Comparison of ENCODE assay signal across 24 cellular contexts in genomic region chr10:96703358-96703757, GRCh38. TPM values are rescaled to one million over a fixed set of nuclear protein-coding genes. Genes with fewer than 3 reads are reported as not detected.
A peak's percentile ranks its signal among the peaks of the same experiment; 100 is the strongest.
DNase-seq lines count a peak whose midpoint lies in the region; ATAC-seq and TF ChIP-seq lines count a peak whose summit lies in the region.
"Had no signal": no experiment of that assay in that cellular context is flagged by ENCODE, and none has a peak within 500 bp of the region (broad histone marks: within the 10 kb centered on the region; RNA-seq: fewer than 3 reads in every experiment).

No MANE protein-coding gene starts in this region.

- no TSS peak for BruUV-seq in MCF 10A (replicated peaks; lab: Mats Ljungman, UMichigan)

- H3K4me3 ChIP-seq in BLaER1 = peak overlapping the region; percentile 57
- no peak overlapping the region for H3K4me3 ChIP-seq in heart right ventricle
- H3K4me3 ChIP-seq: A549, sigmoid colon, thyroid gland had no signal

- peak overlapping the region; percentile 67 for H3K4me3 Mint-ChIP-seq in activated B cell treated with CpG ODN at 0.5 μM for 24 hours
- H3K4me3 Mint-ChIP-seq in activated naive CD4-positive, alpha-beta T cell treated with anti-CD3 and anti-CD28 coated beads, Interleukin-2, amount 10 ng/mL, durations not matched to agents 7 days and 5 days = no peak overlapping the region
- no peak overlapping the region for H3K4me3 Mint-ChIP-seq in MCF 10A (ENCODE audit: unreplicated experiment)
- H3K4me3 Mint-ChIP-seq: activated naive CD8-positive, alpha-beta T cell; naive thymus-derived CD4-positive, alpha-beta T cell had no signal

- no peak for TF ChIP-seq CTCF in activated B cell treated with CpG ODN at 0.5 μM for 24 hours (IDR thresholded peaks at IDR 0.05)
- TF ChIP-seq CTCF in heart right ventricle (IDR thresholded peaks at IDR 0.05) = no peak
- TF ChIP-seq CTCF in MCF 10A (IDR thresholded peaks at IDR 0.05; ENCODE audit: unreplicated experiment) = no peak

- H3K4me1 Mint-ChIP-seq in activated B cell treated with CpG ODN at 0.5 μM for 24 hours = peaks cover 86% of the 10 kb centered on the region
- no peaks in the 10 kb centered on the region for H3K4me1 Mint-ChIP-seq in activated naive CD4-positive, alpha-beta T cell treated with anti-CD3 and anti-CD28 coated beads, Interleukin-2, amount 10 ng/mL, durations not matched to agents 7 days and 5 days
- H3K4me1 Mint-ChIP-seq in MCF 10A (ENCODE audit: insufficient read depth, unreplicated experiment) = no peaks in the 10 kb centered on the region

- peak; percentile 25 for ATAC-seq in GM21423 (IDR thresholded peaks at IDR 0.05; ENCODE audit: unreplicated experiment)
- peak; percentile 23 for ATAC-seq in activated B cell treated with CpG ODN at 0.5 μM for 24 hours (ENCODE audit: low read depth)
- ATAC-seq in heart right ventricle = no peak
- no peak for ATAC-seq in GM19397 (IDR thresholded peaks at IDR 0.05; ENCODE audit: unreplicated experiment)
- ATAC-seq: A549; naive thymus-derived CD4-positive, alpha-beta T cell had no signal

- H3K9me3 Mint-ChIP-seq in activated B cell treated with CpG ODN at 0.5 μM for 24 hours (no peaks in the 10 kb centered on the region), MCF 10A (ENCODE audit: unreplicated experiment) (no peaks in the 10 kb centered on the region)
- no peaks in the 10 kb centered on the region for H3K9me3 Mint-ChIP-seq in activated naive CD4-positive, alpha-beta T cell treated with anti-CD3 and anti-CD28 coated beads, Interleukin-2, amount 10 ng/mL, durations not matched to agents 7 days and 5 days
- H3K9me3 Mint-ChIP-seq: naive thymus-derived CD4-positive, alpha-beta T cell had no signal

- H3K36me3 Mint-ChIP-seq in activated B cell treated with CpG ODN at 0.5 μM for 24 hours (ENCODE audit: low read depth) = peaks cover 43% of the 10 kb centered on the region
- H3K36me3 Mint-ChIP-seq in activated naive CD4-positive, alpha-beta T cell treated with anti-CD3 and anti-CD28 coated beads, Interleukin-2, amount 10 ng/mL, durations not matched to agents 7 days and 5 days = no peaks in the 10 kb centered on the region
- no peaks in the 10 kb centered on the region for H3K36me3 Mint-ChIP-seq in MCF 10A (ENCODE audit: insufficient read depth, unreplicated experiment)
- H3K36me3 Mint-ChIP-seq: activated naive CD8-positive, alpha-beta T cell; naive thymus-derived CD4-positive, alpha-beta T cell had no signal

- CTCF ChIA-PET in activated B cell treated with CpG ODN at 0.5 μM for 24 hours (lab: Charles Lee) = no interaction called here
- CTCF ChIA-PET in activated naive CD4-positive, alpha-beta T cell treated with anti-CD3 and anti-CD28 coated beads, Interleukin-2, amount 10 ng/mL, durations not matched to agents 7 days and 5 days (lab: Charles Lee) = no interaction called here
- CTCF ChIA-PET in MCF 10A (lab: Yijun Ruan, JAX) = interaction anchor here (0.7 kb wide), 1 partner anchor 517 kb away, joined by 5 read pairs; no protein-coding TSS in a partner anchor

- H3K27ac Mint-ChIP-seq in activated B cell treated with CpG ODN at 0.5 μM for 24 hours = peak overlapping the region; percentile 82
- H3K27ac Mint-ChIP-seq in activated naive CD4-positive, alpha-beta T cell treated with anti-CD3 and anti-CD28 coated beads, Interleukin-2, amount 10 ng/mL, durations not matched to agents 7 days and 5 days = no peak overlapping the region
- H3K27ac Mint-ChIP-seq in MCF 10A (ENCODE audit: low read depth, unreplicated experiment) = no peak overlapping the region
- H3K27ac Mint-ChIP-seq: activated naive CD8-positive, alpha-beta T cell; naive thymus-derived CD4-positive, alpha-beta T cell had no signal

- H3K4me1 ChIP-seq in BLaER1 (peaks cover 99% of the 10 kb centered on the region), heart right ventricle (peaks cover 0 to 63% (median 0%) of the 10 kb centered on the region in 9 donors)
- H3K4me1 ChIP-seq: A549, sigmoid colon, thyroid gland had no signal

- H3K36me3 ChIP-seq in BLaER1 (peaks cover 84% of the 10 kb centered on the region), heart right ventricle (peaks cover 0 to 11% (median 0%) of the 10 kb centered on the region in 9 donors)
- H3K36me3 ChIP-seq: sigmoid colon, thyroid gland had no signal

- POLR2A ChIA-PET in activated B cell treated with CpG ODN at 0.5 μM for 24 hours (lab: Charles Lee) = interaction anchor here (0.7 to 3.6 kb wide), 5 partner anchors 8 to 129 kb away, joined by 3 to 31 read pairs (median 9); partner anchors contain the start of gene LCOR
- POLR2A ChIA-PET in MCF 10A (lab: Yijun Ruan, JAX) = no interaction called here

- DNase-seq in NOMO-1 (lab: John Stamatoyannopoulos, UW; ENCODE audit: unreplicated experiment in 2 of 2) (peak; percentile 41 to 62), activated B cell treated with CpG ODN at 0.5 μM for 24 hours (no peak), heart right ventricle (no peak), MCF 10A (ENCODE audit: unreplicated experiment) (no peak)
- no peak for DNase-seq in activated naive CD4-positive, alpha-beta T cell treated with anti-CD3 and anti-CD28 coated beads, Interleukin-2, amount 10 ng/mL, durations not matched to agents 7 days and 5 days
- DNase-seq: activated CD4-positive, alpha-beta T cell treated with anti-CD3 and anti-CD28 coated beads for 1 hour; activated CD8-positive, alpha-beta memory T cell treated with anti-CD3 and anti-CD28 coated beads for 24 hours; activated T-cell treated with anti-CD3 and anti-CD28 coated beads, Interleukin-2, amount 50 U/mL, for 48 hours; C1 segment of cervical spinal cord; cerebellar nuclear complex; mesenchymal stem cell; naive thymus-derived CD4-positive, alpha-beta T cell; NCI-H1436 treated with DMSO at 0.1 percent for 48 hours; NCI-H524; sigmoid colon; SK-N-SH; stimulated activated naive CD4-positive, alpha-beta T cell; T1000; thyroid gland had no signal

- H4K20me1 ChIP-seq in BLaER1 = peaks cover 100% of the 10 kb centered on the region

- peak overlapping the region; percentile 85 for H3K4me2 ChIP-seq in BLaER1
- H3K4me2 ChIP-seq: A549, SK-N-SH had no signal

- WGBS in heart right ventricle, 2 donors = 58 to 66% methylated on average over 4 of the region's 4 CpGs

- H3K27ac ChIP-seq in BLaER1 (peak overlapping the region; percentile 63), heart right ventricle (peak overlapping the region in 1 of 10 donors; percentile 36)
- H3K27ac ChIP-seq: A549, sigmoid colon, thyroid gland had no signal

- H3K9me3 ChIP-seq in BLaER1 (no peaks in the 10 kb centered on the region), heart right ventricle (no peaks in the 10 kb centered on the region)
- H3K9me3 ChIP-seq: A549, sigmoid colon, SK-N-SH, thyroid gland had no signal

- H3K27me3 Mint-ChIP-seq in activated B cell treated with CpG ODN at 0.5 μM for 24 hours = no peaks in the 10 kb centered on the region
- H3K27me3 Mint-ChIP-seq in activated naive CD4-positive, alpha-beta T cell treated with anti-CD3 and anti-CD28 coated beads, Interleukin-2, amount 10 ng/mL, durations not matched to agents 7 days and 5 days = peaks cover 6% of the 10 kb centered on the region
- no peaks in the 10 kb centered on the region for H3K27me3 Mint-ChIP-seq in MCF 10A (ENCODE audit: insufficient read depth, unreplicated experiment)
- H3K27me3 Mint-ChIP-seq: activated naive CD8-positive, alpha-beta T cell; naive thymus-derived CD4-positive, alpha-beta T cell had no signal

- no peaks in the 10 kb centered on the region for H3K27me3 ChIP-seq in BLaER1
- H3K27me3 ChIP-seq in heart right ventricle = no peaks in the 10 kb centered on the region
- H3K27me3 ChIP-seq: sigmoid colon, thyroid gland had no signal

- intact Hi-C loops in activated B cell treated with CpG ODN at 0.5 μM for 24 hours (cut with micrococcal nuclease) (loop anchor here (10.0 kb wide), 2 partner anchors 429 to 721 kb away; partner anchors contain the start of genes BLNK and PGAM1), heart right ventricle (cut with DNase I) (no loop called here), MCF 10A (cut with micrococcal nuclease) (no loop called here)

- H3K9ac ChIP-seq in BLaER1 = peak overlapping the region; percentile 71
- H3K9ac ChIP-seq: SK-N-SH had no signal

RNA-seq across cellular contexts. Expression of gene PIK3AP1, which starts 17.0 kb away (rescaled TPM):
- 156 and 157 TPM in 2 replicates for total RNA-seq in activated B cell treated with CpG ODN at 0.5 μM for 24 hours
- total RNA-seq in heart right ventricle = 10 to 100 TPM in 1 of 10 donors, 1 to 10 TPM in 9; 2.4 to 22.1 (median 4.4) TPM
- polyA plus RNA-seq in heart right ventricle = 1 to 10 TPM; 1.0 to 1.5 TPM
- total RNA-seq in MCF 10A (2022) = not detected in 2 replicates

Comparison
In these comparisons a context has a peak if more than half of its experiments do, and no peak if none do; other contexts are left out.
1. ATAC-seq: peak in GM21423 (single experiment) and activated B cell treated with CpG ODN at 0.5 μM for 24 hours (single experiment); none in heart right ventricle (0 of 8) and GM19397 (single experiment).
2. DNase-seq: peak in NOMO-1 (2 of 2); none in activated B cell treated with CpG ODN at 0.5 μM for 24 hours (single experiment), heart right ventricle (0 of 2), activated naive CD4-positive, alpha-beta T cell treated with anti-CD3 and anti-CD28 coated beads, Interleukin-2, amount 10 ng/mL, durations not matched to agents 7 days and 5 days (single experiment) and MCF 10A (single experiment).